ENCODE assay signal across 9 cellular contexts in the genomic region with DNA sequence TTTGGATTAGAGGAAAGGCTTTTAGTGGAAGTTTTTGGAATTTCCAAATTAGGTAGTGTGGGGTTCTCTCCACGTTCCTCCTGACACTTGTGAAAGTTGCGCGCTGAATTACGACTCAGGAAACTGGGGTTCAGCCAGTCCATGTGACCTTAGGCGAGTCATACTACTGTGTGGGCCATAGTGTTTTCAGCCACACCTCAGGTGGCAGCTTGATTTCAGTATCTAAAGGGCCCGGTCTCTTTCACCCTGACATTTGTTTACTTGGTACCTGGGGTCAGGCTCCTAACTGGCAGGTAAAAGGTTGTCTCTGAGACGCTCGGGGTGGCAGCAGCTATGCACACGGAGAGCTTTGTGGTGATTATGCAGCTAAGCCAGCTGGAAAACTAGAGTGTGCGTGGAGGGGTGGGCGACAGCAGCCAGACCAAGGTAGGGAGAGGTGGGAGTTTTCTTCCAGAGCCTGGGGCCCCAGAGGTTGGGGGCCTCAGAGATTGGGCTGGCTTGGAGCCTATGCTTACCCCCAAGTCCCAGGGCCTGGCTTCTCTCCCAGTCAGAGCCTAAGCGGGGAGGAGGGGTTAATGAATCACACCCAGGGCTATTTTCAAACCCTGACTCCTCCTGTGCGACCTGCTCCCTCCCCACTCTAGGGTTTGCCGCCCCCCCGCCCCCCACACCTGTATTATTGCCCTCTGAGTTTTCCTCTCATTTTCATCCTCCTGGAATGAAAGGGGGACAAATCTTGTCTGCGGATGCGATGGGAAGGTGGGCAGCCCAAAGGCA. TPM values are rescaled to one million over a fixed set of nuclear protein-coding genes. Genes with fewer than 3 reads are reported as not detected.
DNase-seq lines count a peak whose midpoint lies in the region; ATAC-seq and TF ChIP-seq lines count a peak whose summit lies in the region.
"Had no signal": no experiment of that assay in that cellular context is flagged by ENCODE, and none has a peak within 500 bp of the region (broad histone marks: within the 10 kb centered on the region; RNA-seq: fewer than 3 reads in every experiment).

No MANE protein-coding gene starts in this region.

- H3F3A ChIP-seq in PC-3 (ENCODE audit: low read length, unreplicated experiment): no peaks in the 10 kb centered on the region

- H3K9me2 ChIP-seq in PC-3 (replicated peaks; ENCODE audit: low read length): no peaks in the 10 kb centered on the region

- no peaks in the 10 kb centered on the region for H3K79me2 ChIP-seq in PC-3 (ENCODE audit: low read length)

- POLR2A ChIA-PET in PC-3 (lab: Charles Lee; ENCODE audit: unreplicated experiment): no interaction called here

- H3K4me1 ChIP-seq in PC-3 (ENCODE audit: insufficient read depth, low read length): no peaks in the 10 kb centered on the region

- ATAC-seq in GM19351 (IDR thresholded peaks at IDR 0.05; ENCODE audit: unreplicated experiment) (peak; percentile 70), PC-3 (no peak), GM18861 (IDR thresholded peaks at IDR 0.05; ENCODE audit: unreplicated experiment) (no peak), HG03095 (IDR thresholded peaks at IDR 0.05; ENCODE audit: unreplicated experiment) (no peak)

- peak overlapping the region; percentile 80 for H3K4me2 ChIP-seq in PC-3 (ENCODE audit: low read length)

- H3K36me3 ChIP-seq in PC-3 (ENCODE audit: low read depth, low read length): no peaks in the 10 kb centered on the region

- TF ChIP-seq CTCF in PC-3 (conservative IDR thresholded peaks at IDR 0.05; ENCODE audit: low read depth, low read length) (no peak), fibroblast of villous mesenchyme (IDR thresholded peaks at IDR 0.05; ENCODE audit: insufficient read depth, low read depth, low read length) (no peak), retinal pigment epithelial cell (conservative IDR thresholded peaks at IDR 0.05; ENCODE audit: low read depth, low read length) (no peak)

- no peaks in the 10 kb centered on the region for H4K20me1 ChIP-seq in PC-3 (ENCODE audit: low read length)

- intact Hi-C loops in PC-3 (cut with micrococcal nuclease): no loop called here

- no peaks in the 10 kb centered on the region for H3K27me3 ChIP-seq in PC-3 (ENCODE audit: low read length)

- H3K27ac ChIP-seq in PC-3 (ENCODE audit: low read length): no peak overlapping the region

- CTCF ChIA-PET in PC-3 (lab: Charles Lee): no interaction called here

- no peak overlapping the region for H3K9ac ChIP-seq in PC-3 (ENCODE audit: low read length)

- no peak for DNase-seq in PC-3
- DNase-seq in fibroblast of villous mesenchyme (ENCODE audit: low read depth): no peak
- DNase-seq in retinal pigment epithelial cell (ENCODE audit: low read depth): no peak
- DNase-seq in H4 (ENCODE audit: low spot score): no peak
- no peak for DNase-seq in NCI-H345 (lab: John Stamatoyannopoulos, UW)
- DNase-seq: NCI-H2227 treated with DMSO at 0.1 percent for 48 hours had no signal

- no TSS peak for BruUV-seq in PC-3 (replicated peaks; lab: Mats Ljungman, UMichigan)

- H2AFZ ChIP-seq in PC-3 (ENCODE audit: low read length): no peak overlapping the region

- H3K9me3 ChIP-seq in PC-3 (ENCODE audit: low read length): no peaks in the 10 kb centered on the region

- no peak overlapping the region for H3K4me3 ChIP-seq in PC-3 (ENCODE audit: low read length)
- peak overlapping the region; percentile 52 for H3K4me3 ChIP-seq in fibroblast of villous mesenchyme (ENCODE audit: low read depth, low read length)
- peak overlapping the region; percentile 55 for H3K4me3 ChIP-seq in retinal pigment epithelial cell (ENCODE audit: low read length)

RNA-seq across cellular contexts. Expression of a gene that starts 47.2 kb away (rescaled TPM):
- total RNA-seq in PC-3 (2014; rRNA removed) (0.69 and 0.91 TPM in 2 replicates), fibroblast of villous mesenchyme (0.97 and 2.6 TPM in 2 replicates)
- 2.7 and 3.1 TPM in 2 replicates for total RNA-seq in H4 (2014; rRNA removed; shearing (Covaris generic))
